In genomic region chr22:29830585-29830984, GRCh38 we compare ENCODE assay signal across 27 cellular contexts. TPM values are rescaled to one million over a fixed set of nuclear protein-coding genes. Genes with fewer than 3 reads are reported as not detected.
A peak's percentile ranks its signal among the peaks of the same experiment; 100 is the strongest.
DNase-seq lines count a peak whose midpoint lies in the region; ATAC-seq and TF ChIP-seq lines count a peak whose summit lies in the region.
"Had no signal": no experiment of that assay in that cellular context is flagged by ENCODE, and none has a peak within 500 bp of the region (broad histone marks: within the 10 kb centered on the region; RNA-seq: fewer than 3 reads in every experiment).

No MANE protein-coding gene starts in this region.

- H3K27me3 Mint-ChIP-seq in activated naive CD8-positive, alpha-beta T cell treated with anti-CD3 and anti-CD28 coated beads, Interleukin-2, amount 50 U/mL, for 24 hours = no peaks in the 10 kb centered on the region
- no peaks in the 10 kb centered on the region for H3K27me3 Mint-ChIP-seq in activated naive CD8-positive, alpha-beta T cell treated with anti-CD3 and anti-CD28 coated beads for 36 hours
- H3K27me3 Mint-ChIP-seq in dendritic cell treated with granulocyte-macrophage colony-stimulating factor and Interleukin-4, amounts not matched to agents 40 ng/mL and 50 ng/mL, for 4 days = no peaks in the 10 kb centered on the region
- H3K27me3 Mint-ChIP-seq: activated naive CD8-positive, alpha-beta T cell had no signal

- no peak for TF ChIP-seq CTCF in thyroid gland (IDR thresholded peaks at IDR 0.05)
- no peak for TF ChIP-seq CTCF in dorsolateral prefrontal cortex (IDR thresholded peaks at IDR 0.05 in 54 of 56, conservative IDR thresholded peaks at IDR 0.05 in 2 of 56; ENCODE audit: low read depth in 1 of 56, partially characterized antibody in 56 of 56)
- no peak for TF ChIP-seq CTCF in transverse colon (IDR thresholded peaks at IDR 0.05)

- H3K9me3 Mint-ChIP-seq in activated naive CD8-positive, alpha-beta T cell treated with anti-CD3 and anti-CD28 coated beads, Interleukin-2, amount 50 U/mL, for 24 hours = no peaks in the 10 kb centered on the region
- no peaks in the 10 kb centered on the region for H3K9me3 Mint-ChIP-seq in activated naive CD8-positive, alpha-beta T cell treated with anti-CD3 and anti-CD28 coated beads for 36 hours
- no peaks in the 10 kb centered on the region for H3K9me3 Mint-ChIP-seq in dendritic cell treated with granulocyte-macrophage colony-stimulating factor and Interleukin-4, amounts not matched to agents 40 ng/mL and 50 ng/mL, for 4 days
- H3K9me3 Mint-ChIP-seq: natural killer cell had no signal

- no peak overlapping the region for H3K4me3 ChIP-seq in thyroid gland (replicated peaks in 1 of 3)
- no peak overlapping the region for H3K4me3 ChIP-seq in dorsolateral prefrontal cortex
- no peak overlapping the region for H3K4me3 ChIP-seq in transverse colon
- H3K4me3 ChIP-seq: BLaER1 treated with 17β-estradiol and CSF1 and Interleukin-3, amounts not matched to agents 10 nM and 100 nM; Peyer's patch; SK-N-MC; smooth muscle cell had no signal

- peak; percentile 65 for ATAC-seq in activated naive CD8-positive, alpha-beta T cell treated with anti-CD3 and anti-CD28 coated beads, Interleukin-2, amount 50 U/mL, for 24 hours
- ATAC-seq: foreskin keratinocyte, natural killer cell had no signal

- in situ Hi-C loops in transverse colon (cut with MboI; ENCODE audit: low pct_ligation_motif_present in 1 of 4, low pct_unique_long_range_greater_than_20kb in 1 of 4, low sequenced_read_pairs in 3 of 4) = loop anchor here in 2 of 4 donors (25.0 kb wide), 1 partner anchor 182 kb away; no protein-coding TSS in a partner anchor

- intact Hi-C loops in dendritic cell treated with granulocyte-macrophage colony-stimulating factor and Interleukin-4, amounts not matched to agents 40 ng/mL and 50 ng/mL, for 4 days (cut with micrococcal nuclease) = no loop called here
- intact Hi-C loops in thyroid gland (cut with DNase I) (no loop called here), dorsolateral prefrontal cortex (cut with DNase I) (loop anchor here in 1 of 2 donors (10.0 kb wide), 1 partner anchor 174 kb away; no protein-coding TSS in a partner anchor), transverse colon (cut with DNase I; ENCODE audit: low total_unique reads) (loop anchor here (10.0 kb wide), 1 partner anchor 174 kb away; no protein-coding TSS in a partner anchor)

- peaks cover 4 to 8% of the 10 kb centered on the region in 2 donors for H3K36me3 ChIP-seq in thyroid gland
- peaks cover 0 to 18% (median 2%) of the 10 kb centered on the region in 4 donors for H3K36me3 ChIP-seq in transverse colon

- WGBS in thyroid gland, 2 donors = 78 to 82% methylated on average over 8 of the region's 8 CpGs
- WGBS in transverse colon (ENCODE audit: low coverage in 1 of 2), 2 donors = 85 to 96% methylated on average over 4 to 8 of the region's 8 CpGs

- no peak overlapping the region for H3K4me3 Mint-ChIP-seq in activated naive CD8-positive, alpha-beta T cell treated with anti-CD3 and anti-CD28 coated beads, Interleukin-2, amount 50 U/mL, for 24 hours
- no peak overlapping the region for H3K4me3 Mint-ChIP-seq in activated naive CD8-positive, alpha-beta T cell treated with anti-CD3 and anti-CD28 coated beads for 36 hours
- H3K4me3 Mint-ChIP-seq in dendritic cell treated with granulocyte-macrophage colony-stimulating factor and Interleukin-4, amounts not matched to agents 40 ng/mL and 50 ng/mL, for 4 days = no peak overlapping the region
- H3K4me3 Mint-ChIP-seq: activated naive CD8-positive, alpha-beta T cell; natural killer cell had no signal

- H3K27ac Mint-ChIP-seq in activated naive CD8-positive, alpha-beta T cell treated with anti-CD3 and anti-CD28 coated beads, Interleukin-2, amount 50 U/mL, for 24 hours = peak overlapping the region; percentile 20
- no peak overlapping the region for H3K27ac Mint-ChIP-seq in activated naive CD8-positive, alpha-beta T cell treated with anti-CD3 and anti-CD28 coated beads for 36 hours
- peak overlapping the region; percentile 14 for H3K27ac Mint-ChIP-seq in dendritic cell treated with granulocyte-macrophage colony-stimulating factor and Interleukin-4, amounts not matched to agents 40 ng/mL and 50 ng/mL, for 4 days
- H3K27ac Mint-ChIP-seq: natural killer cell had no signal

- peaks cover 23% of the 10 kb centered on the region for H3K36me3 Mint-ChIP-seq in activated naive CD8-positive, alpha-beta T cell treated with anti-CD3 and anti-CD28 coated beads, Interleukin-2, amount 50 U/mL, for 24 hours (ENCODE audit: low read depth)
- peaks cover 4% of the 10 kb centered on the region for H3K36me3 Mint-ChIP-seq in activated naive CD8-positive, alpha-beta T cell treated with anti-CD3 and anti-CD28 coated beads for 36 hours
- H3K36me3 Mint-ChIP-seq in dendritic cell treated with granulocyte-macrophage colony-stimulating factor and Interleukin-4, amounts not matched to agents 40 ng/mL and 50 ng/mL, for 4 days (ENCODE audit: low read depth) = peaks cover 95% of the 10 kb centered on the region
- H3K36me3 Mint-ChIP-seq: natural killer cell had no signal

- peaks cover 10% of the 10 kb centered on the region for H3K4me1 Mint-ChIP-seq in activated naive CD8-positive, alpha-beta T cell treated with anti-CD3 and anti-CD28 coated beads, Interleukin-2, amount 50 U/mL, for 24 hours
- peaks cover 9% of the 10 kb centered on the region for H3K4me1 Mint-ChIP-seq in activated naive CD8-positive, alpha-beta T cell treated with anti-CD3 and anti-CD28 coated beads for 36 hours
- peaks cover 31% of the 10 kb centered on the region for H3K4me1 Mint-ChIP-seq in dendritic cell treated with granulocyte-macrophage colony-stimulating factor and Interleukin-4, amounts not matched to agents 40 ng/mL and 50 ng/mL, for 4 days (ENCODE audit: low read depth)

- H3K27ac ChIP-seq in thyroid gland (peak overlapping the region in 1 of 3 donors; percentile 47), dorsolateral prefrontal cortex (no peak overlapping the region), transverse colon (no peak overlapping the region)
- H3K27ac ChIP-seq: BLaER1 treated with 17β-estradiol and CSF1 and Interleukin-3, amounts not matched to agents 10 nM and 100 nM; brain microvascular endothelial cell; epithelial cell of prostate; foreskin keratinocyte; KMS-11; Peyer's patch; SK-N-MC had no signal

- TF ChIP-seq POLR2A in thyroid gland (IDR thresholded peaks at IDR 0.05) (no peak), transverse colon (IDR thresholded peaks at IDR 0.05) (no peak)

- peaks cover 0 to 16% of the 10 kb centered on the region in 2 donors for H3K4me1 ChIP-seq in thyroid gland
- peaks cover 0 to 8% (median 2%) of the 10 kb centered on the region in 4 donors for H3K4me1 ChIP-seq in transverse colon
- H3K4me1 ChIP-seq: foreskin keratinocyte, Peyer's patch had no signal

- TF ChIP-seq EP300 in transverse colon (IDR thresholded peaks at IDR 0.05; ENCODE audit: low read depth) = no peak

- DNase-seq in activated naive CD8-positive, alpha-beta T cell treated with anti-CD3 and anti-CD28 coated beads, Interleukin-2, amount 50 U/mL, for 24 hours = no peak
- DNase-seq in activated naive CD8-positive, alpha-beta T cell treated with anti-CD3 and anti-CD28 coated beads for 36 hours = no peak
- peak; percentile 6 for DNase-seq in iris pigment epithelial cell (ENCODE audit: low read depth)
- peak; percentile 57 for DNase-seq in thyroid gland
- no peak for DNase-seq in dorsolateral prefrontal cortex
- DNase-seq in transverse colon = no peak
- DNase-seq in COR-L47 (lab: John Stamatoyannopoulos, UW) = no peak
- DNase-seq: activated CD4-positive, CD25-positive, alpha-beta regulatory T cell; activated CD8-positive, alpha-beta memory T cell treated with anti-CD3 and anti-CD28 coated beads for 24 hours; brain microvascular endothelial cell; cortex of kidney; foreskin keratinocyte; HCEC 1CT; kidney; natural killer cell; NCI-H1092 treated with DMSO at 0.1 percent for 48 hours; NCI-H2029; Peyer's patch; stimulated activated CD4-positive, alpha-beta T cell treated with anti-CD3 and anti-CD28 coated beads, Interleukin-4, amount 100 ng/mL, for 1 hour; T-helper 9 cell had no signal

- H3K9me3 ChIP-seq in thyroid gland = no peaks in the 10 kb centered on the region
- no peaks in the 10 kb centered on the region for H3K9me3 ChIP-seq in transverse colon
- H3K9me3 ChIP-seq: BLaER1 treated with 17β-estradiol and CSF1 and Interleukin-3, amounts not matched to agents 10 nM and 100 nM; Peyer's patch had no signal

- H3K27me3 ChIP-seq in thyroid gland = no peaks in the 10 kb centered on the region
- H3K27me3 ChIP-seq in dorsolateral prefrontal cortex = no peaks in the 10 kb centered on the region
- no peaks in the 10 kb centered on the region for H3K27me3 ChIP-seq in transverse colon
- H3K27me3 ChIP-seq: BLaER1 treated with 17β-estradiol and CSF1 and Interleukin-3, amounts not matched to agents 10 nM and 100 nM; brain microvascular endothelial cell; foreskin keratinocyte; Peyer's patch had no signal

RNA-seq across cellular contexts. Expression of gene ASCC2, which starts 7.5 kb away (rescaled TPM):
- 10 to 100 TPM; 70.9 to 73.5 TPM for total RNA-seq in activated naive CD8-positive, alpha-beta T cell treated with anti-CD3 and anti-CD28 coated beads for 36 hours
- 10 to 100 TPM; 47.6 to 66.8 (median 51.3) TPM for total RNA-seq in thyroid gland
- total RNA-seq in dorsolateral prefrontal cortex = 10 to 100 TPM; 22.5 to 65.4 (median 35.4) TPM
- 10 to 100 TPM; 46.8 to 69.4 (median 62.2) TPM for total RNA-seq in transverse colon

RNA-seq across cellular contexts. Expression of gene MTMR3, which starts 52.4 kb away (rescaled TPM):
- total RNA-seq in activated naive CD8-positive, alpha-beta T cell treated with anti-CD3 and anti-CD28 coated beads for 36 hours = 10 to 100 TPM; 16.3 to 16.9 TPM
- 100 to 1,000 TPM in 1 of 4 donors, 10 to 100 TPM in 3; 52.8 to 101 (median 69.1) TPM for total RNA-seq in thyroid gland
- total RNA-seq in dorsolateral prefrontal cortex = 10 to 100 TPM; 45.6 to 93.4 (median 62.5) TPM
- total RNA-seq in transverse colon = 10 to 100 TPM; 52.5 to 92.7 (median 70.2) TPM

Comparison
In these comparisons a context has a peak if more than half of its experiments do, and no peak if none do; other contexts are left out.
1. DNase-seq: peak in iris pigment epithelial cell (single experiment) and thyroid gland (2 of 2); none in activated naive CD8-positive, alpha-beta T cell treated with anti-CD3 and anti-CD28 coated beads, Interleukin-2, amount 50 U/mL, for 24 hours (single experiment), activated naive CD8-positive, alpha-beta T cell treated with anti-CD3 and anti-CD28 coated beads for 36 hours (single experiment), dorsolateral prefrontal cortex (0 of 10), transverse colon (single experiment) and COR-L47 (single experiment).